In the genomic region with DNA sequence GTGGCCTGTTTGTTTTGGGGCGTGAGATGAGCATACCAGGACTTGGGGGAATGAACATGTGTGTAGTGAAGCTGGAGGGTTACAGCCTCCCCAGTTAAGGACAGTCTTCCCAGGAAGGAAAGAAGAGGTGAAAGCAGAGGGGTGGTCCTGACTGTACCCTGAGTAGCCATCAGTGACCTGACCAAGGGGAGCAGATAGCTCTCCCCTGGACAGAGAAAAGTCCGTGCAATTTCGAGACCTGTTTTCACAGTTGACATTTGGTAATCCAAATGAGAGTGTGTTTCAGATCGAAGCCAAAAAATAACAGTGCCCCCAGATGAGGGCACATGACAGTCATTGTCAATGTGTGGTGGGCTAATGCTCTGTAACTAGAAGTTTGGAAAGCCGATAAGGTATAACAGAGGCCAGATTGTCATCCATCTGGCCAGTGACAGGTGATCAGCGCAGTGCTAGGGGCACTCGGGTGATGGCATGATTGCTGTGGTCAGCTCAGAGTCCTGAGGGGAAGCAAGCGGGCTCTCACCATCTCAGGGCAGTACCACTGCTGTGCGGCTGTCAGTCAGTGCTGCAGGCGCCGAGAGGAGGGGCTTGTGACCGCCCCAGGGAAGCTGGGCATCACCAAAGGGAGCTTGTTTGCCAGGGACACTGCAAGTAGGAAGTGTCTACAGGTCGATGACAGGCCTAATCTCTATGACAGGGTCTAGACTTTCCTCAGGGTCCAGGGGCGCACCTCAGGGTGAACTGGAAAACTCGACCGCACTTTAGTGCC, we compare ENCODE assay signal across 8 cellular contexts. TPM values are rescaled to one million over a fixed set of nuclear protein-coding genes. Genes with fewer than 3 reads are reported as not detected.
DNase-seq lines count a peak whose midpoint lies in the region; ATAC-seq and TF ChIP-seq lines count a peak whose summit lies in the region.

No MANE protein-coding gene starts in this region.

- H3K4me3 Mint-ChIP-seq in WTC11: peak overlapping the region; percentile 93

- H3K27ac ChIP-seq in heart left ventricle (peak overlapping the region in 10 of 12 donors; percentile 88 to 99 (median 95)), right cardiac atrium (ENCODE audit: low read length) (peak overlapping the region; percentile 95), spleen (peak overlapping the region; percentile 86 to 96 (median 93))

- H3K4me1 Mint-ChIP-seq in WTC11: peaks cover 16% of the 10 kb centered on the region

- H3K9me3 ChIP-seq in heart left ventricle (no peaks in the 10 kb centered on the region), right cardiac atrium (ENCODE audit: control insufficient read depth, low read length) (no peaks in the 10 kb centered on the region), spleen (no peaks in the 10 kb centered on the region)

- peaks cover 54% of the 10 kb centered on the region for H3K36me3 Mint-ChIP-seq in WTC11

- no peak for TF ChIP-seq POLR2A in heart left ventricle (IDR thresholded peaks at IDR 0.05)
- no peak for TF ChIP-seq POLR2A in spleen (IDR thresholded peaks at IDR 0.05)

- DNase-seq in heart left ventricle (peak in 2 of 5 donors; percentile 18 to 52), cardiac septum (ENCODE audit: low spot score) (no peak), WTC11 (ENCODE audit: low spot score) (peak; percentile 29), right cardiac atrium (peak; percentile 25 to 75 (median 75)), spleen (peak; percentile 83)

- H3K4me1 ChIP-seq in heart left ventricle: peaks cover 0 to 20% (median 14%) of the 10 kb centered on the region in 12 donors
- H3K4me1 ChIP-seq in right cardiac atrium (ENCODE audit: control insufficient read depth, insufficient read depth, low read length): no peaks in the 10 kb centered on the region
- H3K4me1 ChIP-seq in spleen: peaks cover 0 to 34% (median 23%) of the 10 kb centered on the region in 6 donors

- no peak for TF ChIP-seq CTCF in heart left ventricle (IDR thresholded peaks at IDR 0.05)
- no peak for TF ChIP-seq CTCF in WTC11 (IDR thresholded peaks at IDR 0.05)
- TF ChIP-seq CTCF in spleen (IDR thresholded peaks at IDR 0.05 in 8 of 11, conservative IDR thresholded peaks at IDR 0.05 in 3 of 11): no peak

- POLR2A ChIA-PET in WTC11 (lab: Charles Lee): interaction anchor here (0.6 to 2.4 kb wide), 7 partner anchors 9 to 409 kb away, joined by 3 to 15 read pairs (median 5); a partner anchor contains a TSS

- H3K27me3 ChIP-seq in heart left ventricle (no peaks in the 10 kb centered on the region), right cardiac atrium (ENCODE audit: control insufficient read depth, insufficient read depth) (no peaks in the 10 kb centered on the region), spleen (replicated peaks in 1 of 7) (no peaks in the 10 kb centered on the region)

- H3K27me3 Mint-ChIP-seq in WTC11 (ENCODE audit: low read depth): no peaks in the 10 kb centered on the region

- peak overlapping the region; percentile 97 for H3K27ac Mint-ChIP-seq in WTC11

- CTCF ChIA-PET in WTC11 (lab: Charles Lee): interaction anchor here (1.4 to 2.2 kb wide), 3 partner anchors 12 to 208 kb away, joined by 3 to 17 read pairs (median 4); a partner anchor contains a TSS

- no peaks in the 10 kb centered on the region for H3K9me3 Mint-ChIP-seq in WTC11

- H3K36me3 ChIP-seq in heart left ventricle (peaks cover 0 to 60% (median 40%) of the 10 kb centered on the region in 9 donors), spleen (peaks cover 0 to 56% (median 33%) of the 10 kb centered on the region in 6 donors)

- ATAC-seq in heart left ventricle (peak in 2 of 4 donors; percentile 3 to 8), WTC11 (peak; percentile 10), right cardiac atrium (peak; percentile 3 to 10), HG02642 (IDR thresholded peaks at IDR 0.05; ENCODE audit: poor library complexity, unreplicated experiment) (no peak), GM21528 (IDR thresholded peaks at IDR 0.05; ENCODE audit: low FRiP score, unreplicated experiment) (no peak), HG02610 (IDR thresholded peaks at IDR 0.05; ENCODE audit: unreplicated experiment) (no peak)

- H3K4me3 ChIP-seq in heart left ventricle: peak overlapping the region in 10 of 12 donors; percentile 81 to 95 (median 92)
- no peak overlapping the region for H3K4me3 ChIP-seq in right cardiac atrium (ENCODE audit: low read length)
- peak overlapping the region in 4 of 8 donors; percentile 88 to 99 (median 96) for H3K4me3 ChIP-seq in spleen

- intact Hi-C loops in heart left ventricle (cut with DNase I): loop anchor here in 4 of 10 donors (5.0 to 10.0 kb wide), 2 partner anchors 163 to 300 kb away; a partner anchor contains a TSS
- intact Hi-C loops in cardiac septum (cut with DNase I): loop anchor here (10.0 kb wide), 1 partner anchor 90 kb away; no protein-coding TSS in a partner anchor
- intact Hi-C loops in right cardiac atrium (cut with DNase I): no loop called here
- intact Hi-C loops in spleen (cut with DNase I; ENCODE audit: low total_unique reads): loop anchor here (5.0 kb wide), 1 partner anchor 97 kb away; a partner anchor contains a TSS

- 59 to 71% (median 67%) methylated on average over 12 to 16 of the region's 16 CpGs for WGBS in heart left ventricle, 4 donors
- WGBS in right cardiac atrium: 58% methylated on average over 16 of the region's 16 CpGs
- 75 to 81% (median 78%) methylated on average over 16 of the region's 16 CpGs for WGBS in spleen, 5 donors

TF ChIP-seq in WTC11, 78 proteins besides CTCF, POLR2A, EP300 and RAD21:
- no peak for TF ChIP-seq NFATC4 (CRISPR knock-in tag; IDR thresholded peaks at IDR 0.05)
- TF ChIP-seq ZNF317 (CRISPR knock-in tag; IDR thresholded peaks at IDR 0.05; ENCODE audit: borderline replicate concordance, low read depth): no peak
- TF ChIP-seq, protein P1, sequence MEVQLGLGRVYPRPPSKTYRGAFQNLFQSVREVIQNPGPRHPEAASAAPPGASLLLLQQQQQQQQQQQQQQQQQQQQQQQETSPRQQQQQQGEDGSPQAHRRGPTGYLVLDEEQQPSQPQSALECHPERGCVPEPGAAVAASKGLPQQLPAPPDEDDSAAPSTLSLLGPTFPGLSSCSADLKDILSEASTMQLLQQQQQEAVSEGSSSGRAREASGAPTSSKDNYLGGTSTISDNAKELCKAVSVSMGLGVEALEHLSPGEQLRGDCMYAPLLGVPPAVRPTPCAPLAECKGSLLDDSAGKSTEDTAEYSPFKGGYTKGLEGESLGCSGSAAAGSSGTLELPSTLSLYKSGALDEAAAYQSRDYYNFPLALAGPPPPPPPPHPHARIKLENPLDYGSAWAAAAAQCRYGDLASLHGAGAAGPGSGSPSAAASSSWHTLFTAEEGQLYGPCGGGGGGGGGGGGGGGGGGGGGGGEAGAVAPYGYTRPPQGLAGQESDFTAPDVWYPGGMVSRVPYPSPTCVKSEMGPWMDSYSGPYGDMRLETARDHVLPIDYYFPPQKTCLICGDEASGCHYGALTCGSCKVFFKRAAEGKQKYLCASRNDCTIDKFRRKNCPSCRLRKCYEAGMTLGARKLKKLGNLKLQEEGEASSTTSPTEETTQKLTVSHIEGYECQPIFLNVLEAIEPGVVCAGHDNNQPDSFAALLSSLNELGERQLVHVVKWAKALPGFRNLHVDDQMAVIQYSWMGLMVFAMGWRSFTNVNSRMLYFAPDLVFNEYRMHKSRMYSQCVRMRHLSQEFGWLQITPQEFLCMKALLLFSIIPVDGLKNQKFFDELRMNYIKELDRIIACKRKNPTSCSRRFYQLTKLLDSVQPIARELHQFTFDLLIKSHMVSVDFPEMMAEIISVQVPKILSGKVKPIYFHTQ (CRISPR knock-in tag; IDR thresholded peaks at IDR 0.05): no peak
- TF ChIP-seq, protein P2, sequence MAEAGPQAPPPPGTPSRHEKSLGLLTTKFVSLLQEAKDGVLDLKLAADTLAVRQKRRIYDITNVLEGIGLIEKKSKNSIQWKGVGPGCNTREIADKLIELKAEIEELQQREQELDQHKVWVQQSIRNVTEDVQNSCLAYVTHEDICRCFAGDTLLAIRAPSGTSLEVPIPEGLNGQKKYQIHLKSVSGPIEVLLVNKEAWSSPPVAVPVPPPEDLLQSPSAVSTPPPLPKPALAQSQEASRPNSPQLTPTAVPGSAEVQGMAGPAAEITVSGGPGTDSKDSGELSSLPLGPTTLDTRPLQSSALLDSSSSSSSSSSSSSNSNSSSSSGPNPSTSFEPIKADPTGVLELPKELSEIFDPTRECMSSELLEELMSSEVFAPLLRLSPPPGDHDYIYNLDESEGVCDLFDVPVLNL (CRISPR knock-in tag; IDR thresholded peaks at IDR 0.05; ENCODE audit: borderline replicate concordance, low read depth): no peak

RNA-seq across cellular contexts. Expression of a gene that starts 1.1 kb away (rescaled TPM):
- total RNA-seq in heart left ventricle (100 to 1,000 TPM; 171 to 386 (median 245) TPM), cardiac septum (225 TPM), WTC11 (2021) (746 to 781 TPM (median 746 TPM) in 3 replicates), right cardiac atrium (100 to 1,000 TPM; 311 to 374 (median 327) TPM), spleen (100 to 1,000 TPM; 209 to 316 (median 272) TPM)
- polyA plus RNA-seq in heart left ventricle (100 to 1,000 TPM; 414 to 813 TPM), right cardiac atrium (488 TPM), spleen (100 to 1,000 TPM; 672 to 746 (median 729) TPM)

RNA-seq across cellular contexts. Expression of a gene that starts 11.7 kb away (rescaled TPM):
- 10 to 100 TPM in 8 of 9 donors, 1 to 10 TPM in 1; 9.2 to 42.9 (median 23.4) TPM for total RNA-seq in heart left ventricle
- 100 to 1,000 TPM in 1 of 2 donors, 10 to 100 TPM in 1; 40.8 to 157 TPM for polyA plus RNA-seq in heart left ventricle
- total RNA-seq in cardiac septum: 23.2 TPM
- 210 to 238 TPM (median 210 TPM) in 3 replicates for total RNA-seq in WTC11 (2021)
- total RNA-seq in right cardiac atrium: 10 to 100 TPM; 18.7 to 43.8 (median 25.0) TPM
- 35.6 TPM for polyA plus RNA-seq in right cardiac atrium
- total RNA-seq in spleen: 10 to 100 TPM; 21.2 to 66.0 (median 32.7) TPM
- polyA plus RNA-seq in spleen: 100 to 1,000 TPM in 2 of 3 donors, 10 to 100 TPM in 1; 68.4 to 142 (median 103) TPM

RNA-seq across cellular contexts. Expression of a gene that starts 44.4 kb away (rescaled TPM):
- total RNA-seq in heart left ventricle (10 to 100 TPM; 35.8 to 65.4 (median 57.4) TPM), cardiac septum (57.8 TPM), WTC11 (2021) (39.6 to 51.9 TPM (median 41.4 TPM) in 3 replicates), right cardiac atrium (10 to 100 TPM; 58.4 to 81.0 (median 60.8) TPM), spleen (10 to 100 TPM; 69.7 to 94.6 (median 87.1) TPM)
- polyA plus RNA-seq in heart left ventricle (10 to 100 TPM; 15.9 to 38.9 TPM), right cardiac atrium (19.1 TPM), spleen (10 to 100 TPM; 10.7 to 12.9 (median 11.2) TPM)

Comparison
In these comparisons a context has a peak if more than half of its experiments do, and no peak if none do; other contexts are left out.
1. intact Hi-C loops: an anchor here in cardiac septum (10.0 kb wide) and spleen (5.0 kb wide); none called in right cardiac atrium.
2. ATAC-seq: peak in WTC11 (single experiment) and right cardiac atrium (2 of 2); none in HG02642 (single experiment), GM21528 (single experiment) and HG02610 (single experiment).
3. Peak in every context shown above with its lines, with median percentiles within 50 percentile points of each other: H3K27ac ChIP-seq.